Comparison of ENCODE assay signal across 9 cellular contexts in genomic region chr1:159076753-159077656, GRCh38. TPM values are rescaled to one million over a fixed set of nuclear protein-coding genes. Genes with fewer than 3 reads are reported as not detected.
DNase-seq lines count a peak whose midpoint lies in the region; ATAC-seq and TF ChIP-seq lines count a peak whose summit lies in the region.
"Had no signal": no experiment of that assay in that cellular context is flagged by ENCODE, and none has a peak within 500 bp of the region (broad histone marks: within the 10 kb centered on the region; RNA-seq: fewer than 3 reads in every experiment).

AIM2 (minus strand) TSS chr1:159076766; CDS start chr1:159073499, 3,267 bp downstream.

- peaks cover 14% of the 10 kb centered on the region for H3F3A ChIP-seq in DOHH2 (ENCODE audit: control insufficient read depth, insufficient read depth)

- no peaks in the 10 kb centered on the region for H3K9me2 ChIP-seq in DOHH2 (replicated peaks; ENCODE audit: control insufficient read depth, low read length)

- H3K36me3 ChIP-seq in DOHH2 (ENCODE audit: control insufficient read depth, low read length) (peaks cover 40% of the 10 kb centered on the region), heart left ventricle (no peaks in the 10 kb centered on the region)

- no peaks in the 10 kb centered on the region for H4K20me1 ChIP-seq in DOHH2 (ENCODE audit: control insufficient read depth, insufficient read depth, low read depth, low read length)

- H3K4me1 ChIP-seq in DOHH2 (ENCODE audit: control insufficient read depth, low read length) (peaks cover 35% of the 10 kb centered on the region), heart left ventricle (peaks cover 0 to 28% (median 0%) of the 10 kb centered on the region in 12 donors)

- peak; percentile 21 for DNase-seq in Jurkat, Clone E6-1 (ENCODE audit: low read depth, low spot score)
- DNase-seq in activated CD4-positive, alpha-beta T cell treated with anti-CD3 and anti-CD28 coated beads, Interleukin-2, amount 50 U/mL, for 24 hours (ENCODE audit: low read depth in 1 of 2, low spot score in 1 of 2): peak; percentile 93 to 99
- DNase-seq in heart left ventricle (peak in 2 of 5 donors; percentile 32 to 82), NCI-H1048 (lab: John Stamatoyannopoulos, UW) (no peak), NCI-H510A (lab: John Stamatoyannopoulos, UW) (no peak)
- peak; percentile 74 to 95 for DNase-seq in stimulated activated CD8-positive, alpha-beta memory T cell treated with anti-CD3 and anti-CD28 coated beads, Interleukin-4, amount 100 ng/mL, for 4 hours (ENCODE audit: low read depth in 2 of 2, low spot score in 1 of 2)

- intact Hi-C loops in heart left ventricle (cut with DNase I): loop anchor here in 5 of 10 donors (5.0 to 10.0 kb wide), 4 partner anchors 565 to 1112 kb away; no protein-coding TSS in a partner anchor

- WGBS in heart left ventricle, 4 donors: 84 to 88% (median 86%) methylated on average over 13 of the region's 13 CpGs

- H3K79me2 ChIP-seq in DOHH2 (ENCODE audit: control insufficient read depth, low read length): peaks cover 56% of the 10 kb centered on the region

- peak within 1 kb of the TSS; percentile 74 for H3K4me2 ChIP-seq in DOHH2 (ENCODE audit: low read length)

- TF ChIP-seq CTCF in DOHH2 (IDR thresholded peaks at IDR 0.05; ENCODE audit: low read depth, low read length, poor library complexity, severe bottlenecking): no peak
- TF ChIP-seq CTCF in heart left ventricle (IDR thresholded peaks at IDR 0.05): no peak

- H3K4me3 ChIP-seq in DOHH2 (ENCODE audit: low read length) (peak within 1 kb of the TSS; percentile 76), heart left ventricle (peak within 1 kb of the TSS in 1 of 12 donors; percentile 50)
- H3K4me3 ChIP-seq in Jurkat, Clone E6-1 (ENCODE audit: low read length): no peak within 1 kb of the TSS

- ATAC-seq in GM21515 (IDR thresholded peaks at IDR 0.05; ENCODE audit: unreplicated experiment) (peak; percentile 91), heart left ventricle (peak in 3 of 4 donors; percentile 12 to 45 (median 26))
- ATAC-seq: HCT116 had no signal

- H3K9me3 ChIP-seq in DOHH2 (ENCODE audit: control insufficient read depth, insufficient read depth, low read length) (no peaks in the 10 kb centered on the region), heart left ventricle (no peaks in the 10 kb centered on the region)

- H3K27ac ChIP-seq in DOHH2 (ENCODE audit: low read depth, low read length) (peak within 1 kb of the TSS; percentile 100), heart left ventricle (peak within 1 kb of the TSS in 1 of 12 donors; percentile 91)

- H3K27me3 ChIP-seq in DOHH2 (ENCODE audit: control insufficient read depth, low read length): no peaks in the 10 kb centered on the region
- H3K27me3 ChIP-seq in heart left ventricle: no peaks in the 10 kb centered on the region

- no peak for TF ChIP-seq POLR2A in heart left ventricle (IDR thresholded peaks at IDR 0.05)

RNA-seq across cellular contexts. Expression of gene AIM2, which starts in this region (rescaled TPM):
- polyA plus RNA-seq in Jurkat, Clone E6-1 (2012; ENCODE audit: insufficient read depth, insufficient read length): not detected
- total RNA-seq in heart left ventricle: 1 to 10 TPM in 3 of 9 donors, under 1 TPM in 2, not detected in 4; 0.31 to 2.4 (median 2.1) TPM
- under 1 TPM; 0.04 to 0.38 TPM for polyA plus RNA-seq in heart left ventricle

Comparison
In these comparisons a context has a peak if more than half of its experiments do, and no peak if none do; other contexts are left out.
1. DNase-seq: peak in Jurkat, Clone E6-1 (single experiment), activated CD4-positive, alpha-beta T cell treated with anti-CD3 and anti-CD28 coated beads, Interleukin-2, amount 50 U/mL, for 24 hours (2 of 2) and stimulated activated CD8-positive, alpha-beta memory T cell treated with anti-CD3 and anti-CD28 coated beads, Interleukin-4, amount 100 ng/mL, for 4 hours (2 of 2); none in NCI-H1048 (single experiment) and NCI-H510A (single experiment).